Comparison of ENCODE assay signal across 7 cellular contexts in genomic region chr1:27416387-27417111, GRCh38. TPM values are rescaled to one million over a fixed set of nuclear protein-coding genes. Genes with fewer than 3 reads are reported as not detected.
DNase-seq lines count a peak whose midpoint lies in the region; ATAC-seq and TF ChIP-seq lines count a peak whose summit lies in the region.

No MANE protein-coding gene starts in this region.

- TF ChIP-seq CTCF in RWPE1 (conservative IDR thresholded peaks at IDR 0.05; ENCODE audit: low read depth) (peak; percentile 33), ascending aorta (IDR thresholded peaks at IDR 0.05) (peak in 2 of 3 experiments; percentile 33 to 51)

- POLR2A ChIA-PET in RWPE1 (lab: Yijun Ruan, JAX; ENCODE audit: low non-redundant PET) = no interaction called here

- H3K4me3 ChIP-seq in ascending aorta = no peak overlapping the region

- no peak for TF ChIP-seq EP300 in Ishikawa (IDR thresholded peaks at IDR 0.05; ENCODE audit: borderline replicate concordance)

- H3K27me3 ChIP-seq in ascending aorta = no peaks in the 10 kb centered on the region

- H3K36me3 ChIP-seq in ascending aorta = peaks cover 58 to 66% of the 10 kb centered on the region in 2 donors

- H3K27ac ChIP-seq in RWPE1 (no peak overlapping the region), ascending aorta (no peak overlapping the region)

- ATAC-seq in HG03432 (IDR thresholded peaks at IDR 0.05; ENCODE audit: unreplicated experiment) = no peak

- in situ Hi-C loops in G401 (cut with HindIII; ENCODE audit: low sequenced_read_pairs) = loop anchor here (25.0 kb wide), 1 partner anchor 171 kb away; no protein-coding TSS in a partner anchor

- H3K9me3 ChIP-seq in ascending aorta = no peaks in the 10 kb centered on the region

- peaks cover 4 to 33% of the 10 kb centered on the region in 2 donors for H3K4me1 ChIP-seq in ascending aorta

- peak; percentile 68 for TF ChIP-seq RAD21 in Ishikawa (IDR thresholded peaks at IDR 0.05; ENCODE audit: low read depth)

- intact Hi-C loops in ascending aorta (cut with DNase I) = loop anchor here (5.0 kb wide), 3 partner anchors 76 to 186 kb away; partner anchors contain the start of genes AHDC1 and WASF2

- DNase-seq in G401 (ENCODE audit: low spot score) (peak; percentile 55), RWPE1 (ENCODE audit: low spot score) (no peak), ascending aorta (ENCODE audit: low spot score in 2 of 2) (no peak), islet precursor cell (peak; percentile 80)
- DNase-seq in stimulated activated CD8-positive, alpha-beta memory T cell treated with anti-CD3 and anti-CD28 coated beads, Interleukin-4, amount 100 ng/mL, for 48 hours = peak; percentile 54

- CTCF ChIA-PET in RWPE1 (lab: Yijun Ruan, JAX) = interaction anchor here (0.6 to 1.6 kb wide), 5 partner anchors 11 to 347 kb away, joined by 3 to 5 read pairs (median 3); no protein-coding TSS in a partner anchor

TF ChIP-seq in Ishikawa, 13 proteins besides CTCF, POLR2A, EP300 and RAD21:
- TF ChIP-seq TAF1 (IDR thresholded peaks at IDR 0.05; ENCODE audit: low read depth) (no peak), YY1 (IDR thresholded peaks at IDR 0.05; ENCODE audit: low read depth) (0 out of 2 replicates have a peak, but pooled peaks have one; percentile 38)

RNA-seq across cellular contexts. Expression of gene GPR3, which starts 24.1 kb away (rescaled TPM):
- total RNA-seq in G401 (2014; rRNA removed; shearing (Covaris generic)) = 2.4 and 6.9 TPM in 2 replicates
- total RNA-seq in ascending aorta = 2.0 TPM

RNA-seq across cellular contexts. Expression of gene CD164L2, which starts 33.4 kb away (rescaled TPM):
- total RNA-seq in G401 (2014; rRNA removed; shearing (Covaris generic)) = not detected in 2 replicates
- total RNA-seq in ascending aorta = not detected

RNA-seq across cellular contexts. Expression of gene FCN3, which starts 41.9 kb away (rescaled TPM):
- not detected in 2 replicates for total RNA-seq in G401 (2014; rRNA removed; shearing (Covaris generic))
- total RNA-seq in ascending aorta = 13.2 TPM

RNA-seq across cellular contexts. Expression of gene MAP3K6, which starts 49.8 kb away (rescaled TPM):
- total RNA-seq in G401 (2014; rRNA removed; shearing (Covaris generic)) = 10.0 and 17.3 TPM in 2 replicates
- 164 TPM for total RNA-seq in ascending aorta

Comparison
In these comparisons a context has a peak if more than half of its experiments do, and no peak if none do; other contexts are left out.
1. DNase-seq: peak in G401 (single experiment), islet precursor cell (single experiment) and stimulated activated CD8-positive, alpha-beta memory T cell treated with anti-CD3 and anti-CD28 coated beads, Interleukin-4, amount 100 ng/mL, for 48 hours (single experiment); none in RWPE1 (single experiment) and ascending aorta (0 of 2).
2. RNA of gene FCN3, which starts 41.9 kb away (total RNA-seq): 13.2 TPM in ascending aorta (single experiment); not detected in G401; every median in the first group is over 10 times any median in the second.